In the genomic region with DNA sequence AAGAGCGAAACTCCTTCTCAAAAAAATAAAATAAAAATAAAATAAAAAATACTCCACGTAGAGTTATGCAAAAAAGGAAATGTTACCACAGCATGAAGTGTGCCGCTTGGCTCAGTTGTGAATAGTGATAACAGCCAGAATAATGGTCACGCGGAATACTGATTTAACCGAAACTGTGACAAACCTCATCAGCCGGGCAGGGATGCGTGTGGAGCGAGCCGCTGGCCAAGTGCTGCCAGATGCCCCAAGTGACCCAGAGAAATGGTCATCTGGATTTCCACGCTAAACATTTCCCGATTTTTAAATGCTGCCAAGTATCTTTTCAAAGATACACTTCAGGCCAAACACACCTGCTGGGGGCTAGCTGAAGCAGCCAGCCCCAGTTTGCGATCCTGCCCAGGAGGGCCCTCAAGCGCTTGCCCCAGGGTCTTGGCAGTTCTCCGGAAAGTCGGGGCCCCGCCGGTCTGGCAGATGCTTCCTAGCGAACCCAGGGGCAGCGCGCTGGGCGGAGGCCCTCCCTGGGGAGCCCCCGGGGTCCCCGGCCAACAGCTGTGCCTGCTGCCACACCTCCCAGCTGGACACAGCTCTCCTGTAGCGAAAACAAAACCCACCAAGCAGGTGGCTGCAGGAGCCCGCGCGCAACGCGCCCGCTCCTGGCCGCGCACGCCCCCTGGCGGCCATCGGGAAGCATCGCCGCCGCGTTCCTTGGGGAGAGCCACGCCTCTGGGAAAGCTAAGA, we compare ENCODE assay signal across 1 cellular context.
TF ChIP-seq lines count a peak whose summit lies in the region.

No MANE protein-coding gene starts in this region.

TF ChIP-seq in H1, 55 proteins besides CTCF, POLR2A, EP300 and RAD21 (continued from another document):
- TF ChIP-seq, protein P1, sequence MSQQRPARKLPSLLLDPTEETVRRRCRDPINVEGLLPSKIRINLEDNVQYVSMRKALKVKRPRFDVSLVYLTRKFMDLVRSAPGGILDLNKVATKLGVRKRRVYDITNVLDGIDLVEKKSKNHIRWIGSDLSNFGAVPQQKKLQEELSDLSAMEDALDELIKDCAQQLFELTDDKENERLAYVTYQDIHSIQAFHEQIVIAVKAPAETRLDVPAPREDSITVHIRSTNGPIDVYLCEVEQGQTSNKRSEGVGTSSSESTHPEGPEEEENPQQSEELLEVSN (IDR thresholded peaks at IDR 0.05) = peak; percentile 81
- TF ChIP-seq CBX5 (IDR thresholded peaks at IDR 0.05; ENCODE audit: low read depth, low read length) (no peak), KDM5A (IDR thresholded peaks at IDR 0.05; ENCODE audit: low read length) (no peak), TAF7 (optimal IDR thresholded peaks at IDR 0.05; ENCODE audit: borderline replicate concordance, low read depth, low read length) (peak; percentile 23), SIN3A (conservative IDR thresholded peaks at IDR 0.05 in 1 of 2, IDR thresholded peaks at IDR 0.05 in 1 of 2; ENCODE audit: low read depth in 1 of 2, low read length in 2 of 2) (peak in 1 of 2 experiments; percentile 72; a peak in 1 of 4 replicates), CTBP2 (IDR thresholded peaks at IDR 0.05; ENCODE audit: borderline replicate concordance, insufficient read depth, insufficient read length, low read length) (no peak), JUND (IDR thresholded peaks at IDR 0.05; ENCODE audit: low read length) (no peak), CREB1 (IDR thresholded peaks at IDR 0.05) (peak; percentile 44; the same call in 1 of the 2 replicates), TEAD4 (IDR thresholded peaks at IDR 0.05; ENCODE audit: low read depth, low read length) (0 out of 2 replicates have a peak, but pooled peaks have one; percentile 18), TCF12 (IDR thresholded peaks at IDR 0.05; ENCODE audit: low read depth, low read length) (peak; percentile 57; the same call in 1 of the 2 replicates), YY1 (IDR thresholded peaks at IDR 0.05; ENCODE audit: low read depth, low read length) (peak; percentile 49; the same call in 1 of the 2 replicates), MAFK (IDR thresholded peaks at IDR 0.05; ENCODE audit: low read depth, low read length) (no peak)
